In the genomic region with DNA sequence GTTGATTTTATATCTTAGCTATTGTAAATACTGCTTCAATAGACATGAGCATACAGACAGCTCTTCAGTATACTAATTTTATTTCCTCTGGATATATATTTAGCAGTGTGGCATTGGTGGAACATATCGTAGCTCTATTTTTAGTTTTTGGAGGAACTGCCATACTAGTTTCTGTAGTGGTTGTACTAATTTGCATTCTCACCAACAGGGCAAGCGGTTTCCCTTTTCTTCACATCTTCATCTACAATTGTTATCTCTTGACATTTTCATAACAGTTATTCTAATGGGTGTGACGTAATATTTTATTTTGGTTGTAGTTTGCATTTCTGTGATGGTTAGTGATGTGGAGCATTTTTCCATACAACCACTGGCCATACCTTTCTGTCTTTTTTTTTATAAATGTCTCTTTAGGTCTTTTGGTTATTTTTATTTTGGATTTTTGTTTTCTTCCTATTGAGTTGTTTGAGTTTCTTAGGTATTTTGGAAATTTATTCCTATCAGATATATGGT, we compare ENCODE assay signal across 29 cellular contexts. TPM values are rescaled to one million over a fixed set of nuclear protein-coding genes. Genes with fewer than 3 reads are reported as not detected.
"Had no signal": no experiment of that assay in that cellular context is flagged by ENCODE, and none has a peak within 500 bp of the region (broad histone marks: within the 10 kb centered on the region; RNA-seq: fewer than 3 reads in every experiment).

No MANE protein-coding gene starts in this region.

- H3K4me3 Mint-ChIP-seq: activated CD8-positive, alpha-beta T cell treated with anti-CD3 and anti-CD28 coated beads, Interleukin-2, amount 10 ng/mL, durations not matched to agents 7 days and 5 days; activated T-helper 17 cell treated with anti-CD3 and anti-CD28 coated beads, Interleukin-2, amount 50 U/mL, for 72 hours; dendritic cell treated with granulocyte-macrophage colony-stimulating factor and Interleukin-4, amounts not matched to agents 40 ng/mL and 50 ng/mL, for 4 days; nephron; stimulated activated effector memory CD8-positive, alpha-beta T cell treated with anti-CD3 and anti-CD28 coated beads, Interleukin-12 subunit alpha, Interleukin-12 subunit beta, amount 100 ng/mL, for 72 hours; type B pancreatic cell had no signal

- H3K4me1 ChIP-seq: ascending aorta, heart left ventricle, pancreas, vagina had no signal

- H3K27me3 ChIP-seq: ascending aorta, brain microvascular endothelial cell, heart left ventricle, neutrophil, pancreas, vagina had no signal

- H3K4me3 ChIP-seq: ascending aorta, heart left ventricle, pancreas, skin epidermis, thoracic aorta, vagina had no signal

- H3K27ac ChIP-seq: ascending aorta, brain microvascular endothelial cell, heart left ventricle, neutrophil, pancreas, skin epidermis, thoracic aorta, vagina had no signal

- H3K4me1 Mint-ChIP-seq: activated T-helper 17 cell treated with anti-CD3 and anti-CD28 coated beads, Interleukin-2, amount 50 U/mL, for 72 hours; nephron; stimulated activated effector memory CD8-positive, alpha-beta T cell treated with anti-CD3 and anti-CD28 coated beads, Interleukin-12 subunit alpha, Interleukin-12 subunit beta, amount 100 ng/mL, for 72 hours had no signal

- DNase-seq: activated CD4-positive, alpha-beta T cell treated with anti-CD3 and anti-CD28 coated beads, Interleukin-2, amount 50 U/mL, for 1 hour; activated CD8-positive, alpha-beta T cell treated with anti-CD3 and anti-CD28 coated beads, Interleukin-2, amount 10 ng/mL, durations not matched to agents 7 days and 5 days; activated T-cell treated with anti-CD3 and anti-CD28 coated beads, Interleukin-2, amount 50 U/mL, for 1 hour; brain microvascular endothelial cell; caudate nucleus; effector CD4-positive, alpha-beta T cell; heart left ventricle; left ventricle myocardium superior; mammary epithelial cell; pancreas; right cardiac atrium; stimulated activated CD4-positive, alpha-beta T cell treated with anti-CD3 and anti-CD28 coated beads, Interleukin-2, amount 100 ng/mL, for 24 hours; T1000 had no signal

- H3K27me3 Mint-ChIP-seq: activated T-helper 17 cell treated with anti-CD3 and anti-CD28 coated beads, Interleukin-2, amount 50 U/mL, for 72 hours; dendritic cell treated with granulocyte-macrophage colony-stimulating factor and Interleukin-4, amounts not matched to agents 40 ng/mL and 50 ng/mL, for 4 days; type B pancreatic cell had no signal

- H3K27ac Mint-ChIP-seq: activated CD8-positive, alpha-beta T cell treated with anti-CD3 and anti-CD28 coated beads, Interleukin-2, amount 10 ng/mL, durations not matched to agents 7 days and 5 days; activated naive CD4-positive, alpha-beta T cell treated with anti-CD3 and anti-CD28 coated beads, Interleukin-2, amount 50 U/mL, for 72 hours; activated T-helper 17 cell treated with anti-CD3 and anti-CD28 coated beads, Interleukin-2, amount 50 U/mL, for 72 hours; dendritic cell treated with granulocyte-macrophage colony-stimulating factor and Interleukin-4, amounts not matched to agents 40 ng/mL and 50 ng/mL, for 4 days; nephron; stimulated activated effector memory CD8-positive, alpha-beta T cell treated with anti-CD3 and anti-CD28 coated beads, Interleukin-12 subunit alpha, Interleukin-12 subunit beta, amount 100 ng/mL, for 72 hours; type B pancreatic cell had no signal

- ATAC-seq: activated CD4-positive, CD25-positive, alpha-beta regulatory T cell treated with anti-CD3 and anti-CD28 coated beads, Interleukin-2, amount 50 U/mL, for 24 hours; activated CD8-positive, alpha-beta T cell treated with anti-CD3 and anti-CD28 coated beads, Interleukin-2, amount 10 ng/mL, durations not matched to agents 7 days and 5 days; activated naive CD4-positive, alpha-beta T cell treated with anti-CD3 and anti-CD28 coated beads, Interleukin-2, amount 50 U/mL, for 72 hours; activated T-helper 17 cell treated with anti-CD3 and anti-CD28 coated beads, Interleukin-2, amount 50 U/mL, for 72 hours; heart left ventricle; left ventricle myocardium superior; pancreas; right cardiac atrium; stimulated activated effector memory CD8-positive, alpha-beta T cell treated with anti-CD3 and anti-CD28 coated beads, Interleukin-12 subunit alpha, Interleukin-12 subunit beta, amount 100 ng/mL, for 72 hours had no signal

- H3K36me3 Mint-ChIP-seq: stimulated activated effector memory CD8-positive, alpha-beta T cell treated with anti-CD3 and anti-CD28 coated beads, Interleukin-12 subunit alpha, Interleukin-12 subunit beta, amount 100 ng/mL, for 72 hours; type B pancreatic cell had no signal

RNA-seq across cellular contexts. Expression of a gene that starts 32.5 kb away (rescaled TPM):
- total RNA-seq: activated CD8-positive, alpha-beta T cell treated with anti-CD3 and anti-CD28 coated beads, Interleukin-2, amount 10 ng/mL, durations not matched to agents 7 days and 5 days; activated naive CD4-positive, alpha-beta T cell treated with anti-CD3 and anti-CD28 coated beads, Interleukin-2, amount 50 U/mL, for 72 hours; activated T-helper 17 cell treated with anti-CD3 and anti-CD28 coated beads, Interleukin-2, amount 50 U/mL, for 72 hours; ascending aorta; epithelial cell of proximal tubule; fibroblast of villous mesenchyme; heart left ventricle; left ventricle myocardium superior; mammary epithelial cell; pancreas; pulmonary artery endothelial cell; right cardiac atrium; thoracic aorta; vagina had no signal
- polyA plus RNA-seq: adipose tissue, heart left ventricle, mammary epithelial cell, pancreas, right cardiac atrium had no signal

RNA-seq across cellular contexts. Expression of a gene that starts 34.9 kb away (rescaled TPM):
- total RNA-seq: activated CD8-positive, alpha-beta T cell treated with anti-CD3 and anti-CD28 coated beads, Interleukin-2, amount 10 ng/mL, durations not matched to agents 7 days and 5 days; activated naive CD4-positive, alpha-beta T cell treated with anti-CD3 and anti-CD28 coated beads, Interleukin-2, amount 50 U/mL, for 72 hours; activated T-helper 17 cell treated with anti-CD3 and anti-CD28 coated beads, Interleukin-2, amount 50 U/mL, for 72 hours; ascending aorta; epithelial cell of proximal tubule; fibroblast of villous mesenchyme; heart left ventricle; left ventricle myocardium superior; mammary epithelial cell; pancreas; pulmonary artery endothelial cell; right cardiac atrium; thoracic aorta; vagina had no signal
- polyA plus RNA-seq: adipose tissue, heart left ventricle, mammary epithelial cell, pancreas, right cardiac atrium had no signal

RNA-seq across cellular contexts. Expression of a gene that starts 56.6 kb away (rescaled TPM):
- total RNA-seq: activated CD8-positive, alpha-beta T cell treated with anti-CD3 and anti-CD28 coated beads, Interleukin-2, amount 10 ng/mL, durations not matched to agents 7 days and 5 days; activated naive CD4-positive, alpha-beta T cell treated with anti-CD3 and anti-CD28 coated beads, Interleukin-2, amount 50 U/mL, for 72 hours; activated T-helper 17 cell treated with anti-CD3 and anti-CD28 coated beads, Interleukin-2, amount 50 U/mL, for 72 hours; ascending aorta; epithelial cell of proximal tubule; fibroblast of villous mesenchyme; heart left ventricle; left ventricle myocardium superior; mammary epithelial cell; pancreas; pulmonary artery endothelial cell; right cardiac atrium; thoracic aorta; vagina had no signal
- polyA plus RNA-seq: adipose tissue, heart left ventricle, mammary epithelial cell, pancreas, right cardiac atrium had no signal
